In the genomic region with DNA sequence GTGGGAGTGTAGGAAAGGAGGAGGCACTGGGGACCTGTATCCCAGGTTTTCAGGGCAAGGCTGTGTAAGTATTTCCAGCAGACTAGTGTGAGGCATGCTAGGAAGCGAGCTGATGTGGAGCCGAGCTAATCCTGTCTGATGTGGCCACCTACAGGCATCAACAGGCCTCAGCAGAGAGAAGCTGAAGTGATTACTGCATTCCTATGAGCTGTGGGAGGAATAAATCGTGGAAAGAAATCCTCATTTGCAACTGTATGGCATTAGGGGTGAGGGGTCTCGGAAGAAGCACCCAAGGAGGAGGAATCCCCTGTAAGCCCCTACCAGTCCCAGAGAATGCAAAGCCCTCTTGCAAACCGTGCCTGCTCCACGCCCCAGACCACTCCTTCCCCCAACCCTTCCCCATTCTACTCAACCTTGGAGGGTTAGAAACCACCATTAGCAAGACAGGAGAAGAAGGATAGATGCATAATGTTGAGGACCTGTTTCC, we compare ENCODE assay signal across 8 cellular contexts. TPM values are rescaled to one million over a fixed set of nuclear protein-coding genes. Genes with fewer than 3 reads are reported as not detected.
DNase-seq lines count a peak whose midpoint lies in the region; ATAC-seq and TF ChIP-seq lines count a peak whose summit lies in the region.

No MANE protein-coding gene starts in this region.

- no peaks in the 10 kb centered on the region for H3K27me3 ChIP-seq in kidney epithelial cell (ENCODE audit: control insufficient read depth, insufficient read depth, low read length)

- no peaks in the 10 kb centered on the region for H3K36me3 ChIP-seq in kidney epithelial cell (ENCODE audit: control insufficient read depth, insufficient read depth, low read length)

- TF ChIP-seq CTCF in astrocyte of the spinal cord (IDR thresholded peaks at IDR 0.05; ENCODE audit: low read depth, low read length) (peak; percentile 77), kidney epithelial cell (IDR thresholded peaks at IDR 0.05; ENCODE audit: insufficient read depth, low read length, poor library complexity, severe bottlenecking) (peak; percentile 87)

- in situ Hi-C loops in astrocyte of the spinal cord (cut with HindIII; ENCODE audit: low sequenced_read_pairs) = no loop called here

- peak; percentile 81 for DNase-seq in EH (ENCODE audit: low read depth)
- DNase-seq in LHCN-M2 (ENCODE audit: low read depth) = peak; percentile 67
- DNase-seq in astrocyte of the spinal cord (ENCODE audit: low read depth, low spot score) = peak; percentile 79
- DNase-seq in kidney epithelial cell (ENCODE audit: low read depth) = no peak
- DNase-seq in ureter (ENCODE audit: low spot score) = peak; percentile 60
- DNase-seq in activated T-helper 1 cell treated with anti-CD3 and anti-CD28 coated beads, Interleukin-12 subunit alpha, Interleukin-12 subunit beta, Interleukin-2, Interleukin-4 antibody, amounts not matched to agents 30 ng/mL and 10 ng/mL and 1 ng/mL, durations not matched to agents 14 hours and 24 hours and 36 hours (ENCODE audit: low spot score) = no peak

- peaks cover 2% of the 10 kb centered on the region for H3K27me3 Mint-ChIP-seq in activated T-helper 1 cell treated with anti-CD3 and anti-CD28 coated beads, Interleukin-12 subunit alpha, Interleukin-12 subunit beta, Interleukin-2, Interleukin-4 antibody, amounts not matched to agents 30 ng/mL and 10 ng/mL and 1 ng/mL, durations not matched to agents 14 hours and 24 hours and 36 hours (ENCODE audit: insufficient read depth)

- no peak overlapping the region for H3K4me3 Mint-ChIP-seq in activated T-helper 1 cell treated with anti-CD3 and anti-CD28 coated beads, Interleukin-12 subunit alpha, Interleukin-12 subunit beta, Interleukin-2, Interleukin-4 antibody, amounts not matched to agents 30 ng/mL and 10 ng/mL and 1 ng/mL, durations not matched to agents 14 hours and 24 hours and 36 hours

- no peak overlapping the region for H3K27ac Mint-ChIP-seq in activated T-helper 1 cell treated with anti-CD3 and anti-CD28 coated beads, Interleukin-12 subunit alpha, Interleukin-12 subunit beta, Interleukin-2, Interleukin-4 antibody, amounts not matched to agents 30 ng/mL and 10 ng/mL and 1 ng/mL, durations not matched to agents 14 hours and 24 hours and 36 hours

- no peaks in the 10 kb centered on the region for H3K9me3 Mint-ChIP-seq in activated T-helper 1 cell treated with anti-CD3 and anti-CD28 coated beads, Interleukin-12 subunit alpha, Interleukin-12 subunit beta, Interleukin-2, Interleukin-4 antibody, amounts not matched to agents 30 ng/mL and 10 ng/mL and 1 ng/mL, durations not matched to agents 14 hours and 24 hours and 36 hours

- H3K4me3 ChIP-seq in astrocyte of the spinal cord (ENCODE audit: low read depth, low read length) (no peak overlapping the region), kidney epithelial cell (ENCODE audit: low read depth, low read length) (no peak overlapping the region)

- H3K4me1 Mint-ChIP-seq in activated T-helper 1 cell treated with anti-CD3 and anti-CD28 coated beads, Interleukin-12 subunit alpha, Interleukin-12 subunit beta, Interleukin-2, Interleukin-4 antibody, amounts not matched to agents 30 ng/mL and 10 ng/mL and 1 ng/mL, durations not matched to agents 14 hours and 24 hours and 36 hours (ENCODE audit: low read depth) = no peaks in the 10 kb centered on the region

- H3K36me3 Mint-ChIP-seq in activated T-helper 1 cell treated with anti-CD3 and anti-CD28 coated beads, Interleukin-12 subunit alpha, Interleukin-12 subunit beta, Interleukin-2, Interleukin-4 antibody, amounts not matched to agents 30 ng/mL and 10 ng/mL and 1 ng/mL, durations not matched to agents 14 hours and 24 hours and 36 hours (ENCODE audit: low read depth) = no peaks in the 10 kb centered on the region

- ATAC-seq in GM18873 (IDR thresholded peaks at IDR 0.05; ENCODE audit: low FRiP score, unreplicated experiment) (no peak), GM18517 (IDR thresholded peaks at IDR 0.05; ENCODE audit: unreplicated experiment) (no peak)

- intact Hi-C loops in activated T-helper 1 cell treated with anti-CD3 and anti-CD28 coated beads, Interleukin-12 subunit alpha, Interleukin-12 subunit beta, Interleukin-2, Interleukin-4 antibody, amounts not matched to agents 30 ng/mL and 10 ng/mL and 1 ng/mL, durations not matched to agents 14 hours and 24 hours and 36 hours (cut with micrococcal nuclease) = no loop called here

RNA-seq across cellular contexts. Expression of a gene that starts 41.6 kb away (rescaled TPM):
- total RNA-seq in LHCN-M2 (2014; rRNA removed) (0.40 and 0.71 TPM in 2 replicates), kidney epithelial cell (0.62 and 0.79 TPM in 2 replicates), ureter (not detected)
- 1.5 TPM for polyA plus RNA-seq in LHCN-M2 (2012)
- not detected in 2 replicates for total RNA-seq in activated T-helper 1 cell treated with anti-CD3 and anti-CD28 coated beads, Interleukin-12 subunit alpha, Interleukin-12 subunit beta, Interleukin-2, Interleukin-4 antibody, amounts not matched to agents 30 ng/mL and 10 ng/mL and 1 ng/mL, durations not matched to agents 14 hours and 24 hours and 36 hours

RNA-seq across cellular contexts. Expression of a gene that starts 43.8 kb away (rescaled TPM):
- total RNA-seq in LHCN-M2 (2014; rRNA removed) (0.64 and 0.69 TPM in 2 replicates), kidney epithelial cell (0.38 and 0.48 TPM in 2 replicates), ureter (0.10 TPM)
- 3.1 TPM for polyA plus RNA-seq in LHCN-M2 (2012)
- 0.26 TPM in 1 of 2 replicates, not detected in the other for total RNA-seq in activated T-helper 1 cell treated with anti-CD3 and anti-CD28 coated beads, Interleukin-12 subunit alpha, Interleukin-12 subunit beta, Interleukin-2, Interleukin-4 antibody, amounts not matched to agents 30 ng/mL and 10 ng/mL and 1 ng/mL, durations not matched to agents 14 hours and 24 hours and 36 hours

RNA-seq across cellular contexts. Expression of a gene that starts 49.5 kb away (rescaled TPM):
- total RNA-seq in LHCN-M2 (2014; rRNA removed) (not detected in 2 replicates), kidney epithelial cell (not detected in 2 replicates), ureter (not detected)
- polyA plus RNA-seq in LHCN-M2 (2012) = 0.23 TPM
- total RNA-seq in activated T-helper 1 cell treated with anti-CD3 and anti-CD28 coated beads, Interleukin-12 subunit alpha, Interleukin-12 subunit beta, Interleukin-2, Interleukin-4 antibody, amounts not matched to agents 30 ng/mL and 10 ng/mL and 1 ng/mL, durations not matched to agents 14 hours and 24 hours and 36 hours = not detected in 2 replicates

Comparison
In these comparisons a context has a peak if more than half of its experiments do, and no peak if none do; other contexts are left out.
1. DNase-seq: peak in EH (single experiment), LHCN-M2 (single experiment), astrocyte of the spinal cord (single experiment) and ureter (single experiment); none in kidney epithelial cell (single experiment) and activated T-helper 1 cell treated with anti-CD3 and anti-CD28 coated beads, Interleukin-12 subunit alpha, Interleukin-12 subunit beta, Interleukin-2, Interleukin-4 antibody, amounts not matched to agents 30 ng/mL and 10 ng/mL and 1 ng/mL, durations not matched to agents 14 hours and 24 hours and 36 hours (single experiment).